Comparison of ENCODE assay signal across 18 cellular contexts in the genomic region with DNA sequence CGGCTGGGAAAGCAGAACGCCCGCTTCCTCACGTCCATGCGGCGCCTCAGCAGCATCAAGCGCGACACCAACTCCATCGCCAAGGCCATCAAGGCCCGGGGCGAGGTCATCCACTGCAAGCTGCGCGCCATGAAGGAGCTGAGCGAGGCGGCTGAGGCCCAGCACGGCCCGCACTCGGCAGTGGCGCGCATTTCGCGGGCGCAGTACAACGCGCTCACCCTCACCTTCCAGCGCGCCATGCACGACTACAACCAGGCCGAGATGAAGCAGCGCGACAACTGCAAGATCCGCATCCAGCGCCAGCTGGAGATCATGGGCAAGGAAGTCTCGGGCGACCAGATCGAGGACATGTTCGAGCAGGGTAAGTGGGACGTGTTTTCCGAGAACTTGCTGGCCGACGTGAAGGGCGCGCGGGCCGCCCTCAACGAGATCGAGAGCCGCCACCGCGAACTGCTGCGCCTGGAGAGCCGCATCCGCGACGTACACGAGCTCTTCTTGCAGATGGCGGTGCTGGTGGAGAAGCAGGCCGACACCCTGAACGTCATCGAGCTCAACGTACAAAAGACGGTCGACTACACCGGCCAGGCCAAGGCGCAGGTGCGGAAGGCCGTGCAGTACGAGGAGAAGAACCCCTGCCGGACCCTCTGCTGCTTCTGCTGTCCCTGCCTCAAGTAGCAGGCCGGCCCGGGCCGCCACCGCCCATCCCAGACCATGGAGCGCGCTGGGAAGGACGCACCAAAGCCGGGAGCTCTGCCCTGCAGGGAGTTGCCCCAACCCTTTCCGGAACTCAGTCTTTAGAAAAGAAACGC. TPM values are rescaled to one million over a fixed set of nuclear protein-coding genes. Genes with fewer than 3 reads are reported as not detected.
DNase-seq lines count a peak whose midpoint lies in the region; ATAC-seq, FAIRE-seq and TF ChIP-seq lines count a peak whose summit lies in the region.
"Had no signal": no experiment of that assay in that cellular context is flagged by ENCODE, and none has a peak within 500 bp of the region (broad histone marks: within the 10 kb centered on the region; RNA-seq: fewer than 3 reads in every experiment).

No MANE protein-coding gene starts in this region.

- no peaks in the 10 kb centered on the region for H3K9me3 ChIP-seq in HepG2 (ENCODE audit: low read length)
- H3K9me3 ChIP-seq in right lobe of liver: no peaks in the 10 kb centered on the region
- no peaks in the 10 kb centered on the region for H3K9me3 ChIP-seq in H1 (ENCODE audit: insufficient read depth in 2 of 2, low read depth in 1 of 2, low read length in 1 of 2)
- H3K9me3 ChIP-seq in aorta (ENCODE audit: control insufficient read depth, low read length): no peaks in the 10 kb centered on the region
- H3K9me3 ChIP-seq: HAP-1 had no signal

- H2AK5ac ChIP-seq in H1 (ENCODE audit: low read depth, low read length): no peak overlapping the region

- no peak overlapping the region for H2BK12ac ChIP-seq in H1 (ENCODE audit: low read depth, low read length)

- H3K4me2 ChIP-seq in HepG2 (ENCODE audit: low read depth, low read length) (no peak overlapping the region), H1 (ENCODE audit: insufficient read depth in 1 of 2, low read depth in 2 of 2, low read length in 2 of 2) (no peak overlapping the region)
- H3K4me2 ChIP-seq: BLaER1 treated with 17β-estradiol and CSF1 and Interleukin-3, amounts not matched to agents 10 nM and 100 nM had no signal

- H2BK120ac ChIP-seq in H1 (replicated peaks; ENCODE audit: low read depth, low read length): no peak overlapping the region

- H3K27ac ChIP-seq in HepG2 (ENCODE audit: extremely low read length, insufficient read depth, low read length): no peak overlapping the region
- H3K27ac ChIP-seq in right lobe of liver: no peak overlapping the region
- no peak overlapping the region for H3K27ac ChIP-seq in H1 (ENCODE audit: low read depth, low read length)
- no peak overlapping the region for H3K27ac ChIP-seq in aorta (ENCODE audit: low read depth in 1 of 2, low read length in 2 of 2)
- H3K27ac ChIP-seq: BLaER1 treated with 17β-estradiol and CSF1 and Interleukin-3, amounts not matched to agents 10 nM and 100 nM; GM23248 had no signal

- TF ChIP-seq POLR2A in HepG2 (IDR thresholded peaks at IDR 0.05; ENCODE audit: insufficient read depth in 1 of 2, low read depth in 2 of 2, low read length in 2 of 2) (no peak), right lobe of liver (IDR thresholded peaks at IDR 0.05) (no peak), H1 (IDR thresholded peaks at IDR 0.05; ENCODE audit: control extremely low read depth in 1 of 2, low read depth in 2 of 2, low read length in 2 of 2) (no peak)

- H3K9ac ChIP-seq in HepG2 (ENCODE audit: insufficient read depth, low read depth, low read length) (no peak overlapping the region), H1 (replicated peaks in 1 of 4; ENCODE audit: extremely low read depth in 1 of 4, low read depth in 3 of 4, low read length in 3 of 4) (no peak overlapping the region)
- H3K9ac ChIP-seq: BLaER1 treated with 17β-estradiol and CSF1 and Interleukin-3, amounts not matched to agents 10 nM and 100 nM; GM23248 had no signal

- no peak overlapping the region for H3K56ac ChIP-seq in H1 (replicated peaks; ENCODE audit: insufficient read length, low read depth, low read length)

- FAIRE-seq in HepG2 (lab: Jason Lieb, UNC) (no peak), H1 (lab: Jason Lieb, UNC) (no peak)
- FAIRE-seq: HTR-8/SVneo had no signal

- no peaks in the 10 kb centered on the region for H3K4me1 ChIP-seq in HepG2 (ENCODE audit: insufficient read depth, low read length)
- no peaks in the 10 kb centered on the region for H3K4me1 ChIP-seq in right lobe of liver
- H3K4me1 ChIP-seq in H1 (replicated peaks in 1 of 4; ENCODE audit: control insufficient read depth in 3 of 4, insufficient read depth in 4 of 4, low read length in 3 of 4): no peaks in the 10 kb centered on the region
- H3K4me1 ChIP-seq in aorta (ENCODE audit: control insufficient read depth in 1 of 2, insufficient read depth in 2 of 2, low read length in 2 of 2): peaks cover 0 to 4% of the 10 kb centered on the region in 2 donors
- H3K4me1 ChIP-seq: HAP-1 had no signal

- H2AFZ ChIP-seq in HepG2 (ENCODE audit: low read length) (no peak overlapping the region), H1 (ENCODE audit: low read length) (peak overlapping the region; percentile 38; the same call in 1 of the 2 replicates)
- H2AFZ ChIP-seq: GM23248 had no signal

- TF ChIP-seq CTCF in HepG2 (CRISPR knock-in tag; IDR thresholded peaks at IDR 0.05) (no peak), right lobe of liver (IDR thresholded peaks at IDR 0.05) (no peak), H1 (IDR thresholded peaks at IDR 0.05; ENCODE audit: control extremely low read depth in 1 of 3, insufficient read depth in 1 of 3, low read depth in 1 of 3, low read length in 3 of 3) (no peak)

- H3K18ac ChIP-seq in H1 (ENCODE audit: extremely low read depth, low read length): no peak overlapping the region

- no peak for ATAC-seq in HepG2
- no peak for ATAC-seq in right lobe of liver
- ATAC-seq in aorta (ENCODE audit: low FRiP score): peak; percentile 19
- no peak for ATAC-seq in GM19351 (IDR thresholded peaks at IDR 0.05; ENCODE audit: unreplicated experiment)

- H3K23ac ChIP-seq in H1 (ENCODE audit: insufficient read length): no peak overlapping the region

- H3K36me3 ChIP-seq in HepG2 (replicated peaks in 1 of 2; ENCODE audit: control insufficient read depth in 1 of 2, insufficient read depth in 2 of 2, low read length in 2 of 2) (no peaks in the 10 kb centered on the region), right lobe of liver (peaks cover 0 to 3% (median 0%) of the 10 kb centered on the region in 4 donors), H1 (ENCODE audit: control insufficient read depth in 2 of 4, insufficient read depth in 4 of 4, low read length in 3 of 4) (no peaks in the 10 kb centered on the region), aorta (ENCODE audit: control insufficient read depth in 1 of 2, insufficient read depth in 2 of 2, low read length in 1 of 2) (no peaks in the 10 kb centered on the region)
- H3K36me3 ChIP-seq: HAP-1 had no signal

- H3K27me3 ChIP-seq in HepG2 (ENCODE audit: control insufficient read depth in 1 of 2, insufficient read depth in 2 of 2, low read length in 2 of 2) (no peaks in the 10 kb centered on the region), right lobe of liver (no peaks in the 10 kb centered on the region), H1 (replicated peaks in 1 of 4; ENCODE audit: control insufficient read depth in 3 of 4, extremely low read depth in 1 of 4, insufficient read depth in 3 of 4, low read length in 3 of 4) (no peaks in the 10 kb centered on the region), aorta (ENCODE audit: control insufficient read depth in 1 of 2, insufficient read depth in 2 of 2, low read length in 1 of 2) (no peaks in the 10 kb centered on the region)
- H3K27me3 ChIP-seq: BLaER1 treated with 17β-estradiol and CSF1 and Interleukin-3, amounts not matched to agents 10 nM and 100 nM had no signal

- POLR2A ChIA-PET in HepG2 (lab: Yijun Ruan, JAX) (no interaction called here), H1 (lab: Charles Lee; ENCODE audit: partially characterized antibody) (no interaction called here)

- H3K4ac ChIP-seq in H1 (replicated peaks; ENCODE audit: insufficient read length, low read depth, low read length): no peak overlapping the region

- no peak overlapping the region for H2BK5ac ChIP-seq in H1 (ENCODE audit: low read depth, low read length)

- CTCF ChIA-PET in HepG2 (lab: Yijun Ruan, JAX; ENCODE audit: low intra/inter-chr PET ratio, low total read pairs): no interaction called here
- CTCF ChIA-PET in H1 (lab: Charles Lee; ENCODE audit: partially characterized antibody): no interaction called here

- H3K79me2 ChIP-seq in HepG2 (ENCODE audit: insufficient read depth, low read length): no peaks in the 10 kb centered on the region
- no peaks in the 10 kb centered on the region for H3K79me2 ChIP-seq in H1 (ENCODE audit: control insufficient read depth in 1 of 2, insufficient read depth in 2 of 2, low read length in 2 of 2)

- no peaks in the 10 kb centered on the region for H3K79me1 ChIP-seq in H1 (ENCODE audit: low read depth, low read length)

- no peak overlapping the region for H2BK15ac ChIP-seq in H1 (ENCODE audit: low read length)

- H2BK20ac ChIP-seq in H1 (ENCODE audit: low read length): no peak overlapping the region

- no peak overlapping the region for H4K91ac ChIP-seq in H1 (replicated peaks; ENCODE audit: insufficient read length, low read length)

- in situ Hi-C loops in HepG2 (cut with HindIII; ENCODE audit: extremely low pct_ligation_motif_present, low pct_unique_long_range_greater_than_20kb): no loop called here

- no peaks in the 10 kb centered on the region for H3K23me2 ChIP-seq in H1 (ENCODE audit: low read depth, low read length)

- TF ChIP-seq EP300 in HepG2 (IDR thresholded peaks at IDR 0.05; ENCODE audit: low read depth in 2 of 2, low read length in 2 of 2) (no peak), HepG2 (CRISPR knock-in tag; IDR thresholded peaks at IDR 0.05; ENCODE audit: borderline replicate concordance) (no peak), H1 (IDR thresholded peaks at IDR 0.05; ENCODE audit: borderline replicate concordance in 1 of 2, low read depth in 2 of 2, low read length in 2 of 2) (no peak)

- 84% methylated on average over 79 of the region's 79 CpGs for WGBS in HepG2 (ENCODE audit: low lambda C conversion rate)
- WGBS in right lobe of liver (ENCODE audit: insufficient coverage, low coverage, low lambda C conversion rate, missing lambda C conversion rate): 81% methylated on average over 10 of the region's 79 CpGs
- WGBS in H1 (ENCODE audit: extremely low coverage in 1 of 2, insufficient coverage in 1 of 2, insufficient read length in 1 of 2, insufficient replicate concordance in 2 of 2, low coverage in 1 of 2, low lambda C conversion rate in 2 of 2, missing lambda C conversion rate in 1 of 2), 2 experiments: 96% methylated on average over 79 of the region's 79 CpGs; no CpG with 5 or more reads in 1 of the 2 experiments
- WGBS in aorta, 2 donors: 77 to 78% methylated on average over 79 of the region's 79 CpGs

- no TSS peak for BruUV-seq in HepG2 (replicated peaks; lab: Mats Ljungman, UMichigan)

- H3K4me3 ChIP-seq in HepG2 (replicated peaks in 1 of 3; ENCODE audit: insufficient read depth in 1 of 3, low read depth in 2 of 3, low read length in 3 of 3) (no peak overlapping the region), right lobe of liver (no peak overlapping the region), H1 (ENCODE audit: extremely low read depth in 1 of 4, insufficient read depth in 2 of 4, low read depth in 3 of 4, low read length in 4 of 4) (no peak overlapping the region), aorta (ENCODE audit: low read length in 2 of 2) (no peak overlapping the region)
- H3K4me3 ChIP-seq: BLaER1 treated with 17β-estradiol and CSF1 and Interleukin-3, amounts not matched to agents 10 nM and 100 nM; GM23248; HAP-1 had no signal

- no peak overlapping the region for H4K5ac ChIP-seq in H1 (ENCODE audit: insufficient read length, low read depth, low read length)

- no peaks in the 10 kb centered on the region for H4K20me1 ChIP-seq in HepG2 (ENCODE audit: insufficient read depth, low read length)
- no peaks in the 10 kb centered on the region for H4K20me1 ChIP-seq in H1 (replicated peaks in 1 of 2; ENCODE audit: control insufficient read depth in 1 of 2, insufficient read depth in 2 of 2, low read length in 2 of 2)
- H4K20me1 ChIP-seq: BLaER1 treated with 17β-estradiol and CSF1 and Interleukin-3, amounts not matched to agents 10 nM and 100 nM had no signal

- DNase-seq in HepG2 (ENCODE audit: low spot score) (no peak), right lobe of liver (no peak), H1 (ENCODE audit: low read depth in 1 of 2, low spot score in 2 of 2) (no peak), posterior vena cava (ENCODE audit: low spot score) (peak; percentile 80), aorta (no peak), cerebellar cortex (ENCODE audit: low spot score) (no peak), CD1c-positive myeloid dendritic cell (ENCODE audit: extremely low spot score) (no peak)
- DNase-seq: ACHN; Calu3; CD4-positive, alpha-beta T cell; DMS 273 treated with DMSO at 0.1 percent for 48 hours; DMS79; GM23248; KBM-7 had no signal

- no peak overlapping the region for H3K14ac ChIP-seq in H1 (ENCODE audit: insufficient read length)

- intact Hi-C loops in HepG2 (cut with micrococcal nuclease; ENCODE audit: unreplicated experiment): no loop called here
- intact Hi-C loops in right lobe of liver (cut with DNase I): no loop called here
- intact Hi-C loops in posterior vena cava (cut with DNase I): no loop called here
- intact Hi-C loops in aorta (cut with DNase I): no loop called here

- TF ChIP-seq RAD21 in HepG2 (CRISPR knock-in tag; IDR thresholded peaks at IDR 0.05) (no peak), H1 (IDR thresholded peaks at IDR 0.05 in 1 of 2, conservative IDR thresholded peaks at IDR 0.05 in 1 of 2; ENCODE audit: low read depth in 2 of 2, low read length in 2 of 2) (no peak)

- peak overlapping the region; percentile 68 for H4K8ac ChIP-seq in H1 (ENCODE audit: extremely low read depth, insufficient read depth, low read length)

RNA-seq across cellular contexts. Expression of gene STX11, which starts 36.7 kb away (rescaled TPM):
- total RNA-seq in HepG2 (2016; rRNA removed; fragmentation: Illumina TruSeq; extraction: Trizol) (not detected in 2 replicates), right lobe of liver (1 to 10 TPM in 5 of 6 experiments, under 1 TPM in 1; 0.86 to 7.4 (median 4.1) TPM), posterior vena cava (10 to 100 TPM in 1 of 2 donors, 1 to 10 TPM in 1; 7.0 to 10.5 TPM), aorta (1 to 10 TPM; 6.5 to 7.0 TPM)
- not detected in 2 replicates for total RNA-seq in HepG2 (2016; cell fraction: cytosol; rRNA removed; fragmentation: Illumina TruSeq; extraction: Trizol; ENCODE audit: low read depth)
- total RNA-seq in HepG2 (2016; cell fraction: insoluble cytoplasmic fraction; rRNA removed; fragmentation: Illumina TruSeq; extraction: Trizol): not detected in 2 replicates
- total RNA-seq in HepG2 (2016; cell fraction: membrane; rRNA removed; fragmentation: Illumina TruSeq; extraction: Trizol): not detected in 2 replicates
- not detected in 2 replicates for total RNA-seq in HepG2 (2016; cell fraction: nucleus; rRNA removed; fragmentation: Illumina TruSeq; extraction: Trizol)
- polyA plus RNA-seq in HepG2 (2011; rRNA removed) (0.03 and 0.07 TPM in 2 replicates), H1 (2011; rRNA removed) (0.15 and 0.20 TPM in 2 replicates), aorta (1 to 10 TPM; 2.0 to 4.6 TPM)
- polyA plus RNA-seq in HepG2 (2011; cell fraction: cytosol; rRNA removed): 0.04 TPM in 2 replicates
- 0.13 TPM in 1 of 2 replicates, not detected in the other for polyA plus RNA-seq in HepG2 (2011; cell fraction: nucleus; rRNA removed)
- polyA plus RNA-seq in HepG2 (2012): 0.07 TPM in 1 of 2 replicates, not detected in the other
- not detected in 2 replicates for polyA plus RNA-seq in HepG2 (2016; cell fraction: cytosol; fragmentation: Illumina TruSeq; extraction: Trizol; ENCODE audit: low read depth)
- not detected in 2 replicates for polyA plus RNA-seq in HepG2 (2016; cell fraction: insoluble cytoplasmic fraction; fragmentation: Illumina TruSeq; extraction: Trizol; ENCODE audit: low read depth)
- not detected in 2 replicates for polyA plus RNA-seq in HepG2 (2016; cell fraction: membrane; fragmentation: Illumina TruSeq; extraction: Trizol; ENCODE audit: low read depth)
- not detected in 2 replicates for polyA plus RNA-seq in HepG2 (2016; cell fraction: nucleus; fragmentation: Illumina TruSeq; extraction: Trizol; ENCODE audit: insufficient read depth, low read depth)
- 1.4 TPM in 1 of 2 replicates, not detected in the other for polyA minus RNA-seq in HepG2 (2011; rRNA and poly(A)+ RNA removed; ENCODE audit: low replicate concordance)
- 0.44 TPM in 1 of 2 replicates, not detected in the other for polyA minus RNA-seq in HepG2 (2011; cell fraction: cytosol; rRNA and poly(A)+ RNA removed)
- not detected in 2 replicates for polyA minus RNA-seq in HepG2 (2011; cell fraction: nucleus; rRNA and poly(A)+ RNA removed)
- total RNA-seq in H1 (2021; fragmentation: NEBNext Ultra II Directional; extraction: Animal tissue kit (Norgen Biotek cat#: 25700)): 0.21 and 0.34 TPM in 2 replicates
- polyA plus RNA-seq in H1 (2011; cell fraction: cytosol; rRNA removed): 0.19 TPM
- polyA plus RNA-seq in H1 (2011; cell fraction: nucleus; rRNA removed): 0.23 TPM
- polyA plus RNA-seq in H1 (2012, experiment 1 of 2): 0.08 to 0.24 TPM (median 0.09 TPM) in 3 of 4 replicates, not detected in the other
- polyA plus RNA-seq in H1 (2012, experiment 2 of 2): not detected
- 0.10 TPM for polyA plus RNA-seq in H1 (2013, experiment 1 of 2)
- polyA plus RNA-seq in H1 (2013, experiment 2 of 2): 0.07 TPM
- polyA minus RNA-seq in H1 (2011; rRNA and poly(A)+ RNA removed): 0.27 TPM in 1 of 2 replicates, not detected in the other
- polyA minus RNA-seq in H1 (2011; cell fraction: cytosol; rRNA and poly(A)+ RNA removed): not detected
- polyA minus RNA-seq in H1 (2011; cell fraction: nucleus; rRNA and poly(A)+ RNA removed): not detected
